In genomic region chr4:40702800-40703151, GRCh38 we compare ENCODE assay signal across 1 cellular context.
TF ChIP-seq lines count a peak whose summit lies in the region.

No MANE protein-coding gene starts in this region.

TF ChIP-seq in WTC11, 78 proteins besides CTCF, POLR2A, EP300 and RAD21 (continued from another document):
- TF ChIP-seq ZNF532 (CRISPR knock-in tag; IDR thresholded peaks at IDR 0.05; ENCODE audit: borderline replicate concordance) (no peak), CDX4 (CRISPR knock-in tag; IDR thresholded peaks at IDR 0.05; ENCODE audit: borderline replicate concordance) (no peak)
